Comparison of ENCODE assay signal across 13 cellular contexts in the genomic region with DNA sequence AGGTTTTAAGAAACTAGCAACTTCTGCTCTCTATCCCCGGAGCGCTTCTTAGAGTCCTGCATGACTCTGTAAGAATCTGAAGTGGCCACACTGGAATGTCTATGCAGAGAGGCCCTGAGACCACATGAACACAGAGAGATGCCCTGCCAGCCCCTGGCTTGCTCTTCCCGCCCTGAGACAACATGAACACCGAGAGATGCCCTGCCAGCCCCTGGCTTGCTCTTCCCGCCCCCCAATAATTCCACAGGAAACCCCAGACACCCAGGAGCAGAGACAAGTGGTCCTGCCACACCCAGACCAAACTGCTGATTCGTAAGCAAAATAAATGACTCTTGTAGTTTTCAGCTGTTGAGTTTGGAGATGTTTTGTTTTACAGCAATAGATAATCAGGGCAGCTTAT.
"Had no signal": no experiment of that assay in that cellular context is flagged by ENCODE, and none has a peak within 500 bp of the region (broad histone marks: within the 10 kb centered on the region; RNA-seq: fewer than 3 reads in every experiment).

No MANE protein-coding gene starts in this region.

- H3K27ac Mint-ChIP-seq: activated CD4-positive, alpha-beta T cell treated with anti-CD3 and anti-CD28 coated beads, Interleukin-2, amount 10 ng/mL, durations not matched to agents 7 days and 5 days; activated naive CD4-positive, alpha-beta T cell treated with anti-CD3 and anti-CD28 coated beads, Interleukin-2, amount 10 ng/mL, durations not matched to agents 7 days and 5 days; neural progenitor cell; T-helper 17 cell had no signal

- H3K4me2 ChIP-seq: neural progenitor cell had no signal

- H2AFZ ChIP-seq: neural progenitor cell had no signal

- DNase-seq: activated CD4-positive, alpha-beta T cell treated with anti-CD3 and anti-CD28 coated beads, Interleukin-2, amount 10 ng/mL, durations not matched to agents 7 days and 5 days; activated CD4-positive, CD25-positive, alpha-beta regulatory T cell; activated CD8-positive, alpha-beta memory T cell treated with anti-CD3 and anti-CD28 coated beads for 24 hours; activated naive CD4-positive, alpha-beta T cell treated with anti-CD3 and anti-CD28 coated beads, Interleukin-2, amount 10 ng/mL, durations not matched to agents 7 days and 5 days; anterior cingulate cortex; foreskin keratinocyte; islet precursor cell; substantia nigra; T-helper 17 cell; upper lobe of right lung had no signal

- H3K36me3 ChIP-seq: neural progenitor cell, upper lobe of right lung had no signal

- H3K4me3 Mint-ChIP-seq: activated CD4-positive, alpha-beta T cell treated with anti-CD3 and anti-CD28 coated beads, Interleukin-2, amount 10 ng/mL, durations not matched to agents 7 days and 5 days; activated naive CD4-positive, alpha-beta T cell treated with anti-CD3 and anti-CD28 coated beads, Interleukin-2, amount 10 ng/mL, durations not matched to agents 7 days and 5 days; neural progenitor cell; T-helper 17 cell had no signal

- H3K27me3 Mint-ChIP-seq: activated CD4-positive, alpha-beta T cell treated with anti-CD3 and anti-CD28 coated beads, Interleukin-2, amount 10 ng/mL, durations not matched to agents 7 days and 5 days; activated naive CD4-positive, alpha-beta T cell treated with anti-CD3 and anti-CD28 coated beads, Interleukin-2, amount 10 ng/mL, durations not matched to agents 7 days and 5 days had no signal

- H3K27ac ChIP-seq: foreskin keratinocyte, neural progenitor cell, skin epidermis, upper lobe of right lung had no signal

- H3K4me1 Mint-ChIP-seq: activated naive CD4-positive, alpha-beta T cell treated with anti-CD3 and anti-CD28 coated beads, Interleukin-2, amount 10 ng/mL, durations not matched to agents 7 days and 5 days; neural progenitor cell had no signal

- H3K27me3 ChIP-seq: foreskin keratinocyte, neural progenitor cell, upper lobe of right lung had no signal

- H3K4me3 ChIP-seq: neural progenitor cell, skin epidermis, upper lobe of right lung had no signal

- H3K9ac ChIP-seq: neural progenitor cell had no signal

- H3K36me3 Mint-ChIP-seq: activated naive CD4-positive, alpha-beta T cell treated with anti-CD3 and anti-CD28 coated beads, Interleukin-2, amount 10 ng/mL, durations not matched to agents 7 days and 5 days; neural progenitor cell had no signal

- H3K4me1 ChIP-seq: neural progenitor cell, upper lobe of right lung had no signal

- ATAC-seq: foreskin keratinocyte, left lobe of liver, T-helper 17 cell, upper lobe of right lung had no signal

- H3K9me3 Mint-ChIP-seq: activated CD4-positive, alpha-beta T cell treated with anti-CD3 and anti-CD28 coated beads, Interleukin-2, amount 10 ng/mL, durations not matched to agents 7 days and 5 days; activated naive CD4-positive, alpha-beta T cell treated with anti-CD3 and anti-CD28 coated beads, Interleukin-2, amount 10 ng/mL, durations not matched to agents 7 days and 5 days had no signal
